In the genomic region with DNA sequence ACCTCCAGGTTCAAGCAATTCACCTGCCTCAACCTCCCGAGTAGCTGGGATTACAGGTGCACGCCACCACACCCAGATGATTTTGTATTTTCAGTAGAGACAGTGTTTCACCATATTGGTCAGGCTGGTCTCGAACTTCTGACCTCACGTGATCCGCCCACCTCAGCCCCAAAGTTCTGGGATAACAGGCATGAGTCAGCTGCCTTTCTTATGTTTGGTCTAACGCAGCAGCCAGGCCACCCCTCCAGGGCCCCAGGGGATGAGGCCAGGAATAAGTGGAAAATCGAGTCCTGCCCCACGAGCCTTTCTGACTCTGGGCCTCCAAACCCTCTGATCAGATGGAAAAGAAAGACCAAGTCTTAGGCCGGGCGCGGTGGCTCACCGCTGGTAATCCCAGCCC, we compare ENCODE assay signal across 18 cellular contexts. TPM values are rescaled to one million over a fixed set of nuclear protein-coding genes. Genes with fewer than 3 reads are reported as not detected.
A peak's percentile ranks its signal among the peaks of the same experiment; 100 is the strongest.
DNase-seq lines count a peak whose midpoint lies in the region; ATAC-seq, FAIRE-seq and TF ChIP-seq lines count a peak whose summit lies in the region.
"Had no signal": no experiment of that assay in that cellular context is flagged by ENCODE, and none has a peak within 500 bp of the region (broad histone marks: within the 10 kb centered on the region; RNA-seq: fewer than 3 reads in every experiment).

No MANE protein-coding gene starts in this region.

- H3K27ac ChIP-seq in GM23248, result no peak overlapping the region
- H3K27ac ChIP-seq in IMR-90 (ENCODE audit: insufficient read depth, low read length), result no peak overlapping the region
- no peak overlapping the region for H3K27ac ChIP-seq in osteoblast (ENCODE audit: low read depth, low read length)
- H3K27ac ChIP-seq: A549, KMS-11 had no signal

- no peaks in the 10 kb centered on the region for H3K79me1 ChIP-seq in IMR-90 (ENCODE audit: low read depth in 1 of 2, low read length in 2 of 2)

- H3K27me3 ChIP-seq in GM23248 (replicated peaks; ENCODE audit: insufficient read depth), result no peaks in the 10 kb centered on the region
- no peaks in the 10 kb centered on the region for H3K27me3 ChIP-seq in IMR-90 (ENCODE audit: control insufficient read depth, insufficient read depth, low read length)
- no peaks in the 10 kb centered on the region for H3K27me3 ChIP-seq in osteoblast (ENCODE audit: insufficient read depth, low read length)

- H3K4me1 ChIP-seq in GM23248 (ENCODE audit: insufficient read depth), result 0 out of 2 replicates have a peak, but pooled peaks cover 6% of the 10 kb centered on the region
- H3K4me1 ChIP-seq in IMR-90 (ENCODE audit: control insufficient read depth, insufficient read depth, low read length), result peaks cover 3% of the 10 kb centered on the region; the same call in 1 of the 2 replicates
- peaks cover 3% of the 10 kb centered on the region for H3K4me1 ChIP-seq in osteoblast (ENCODE audit: insufficient read depth, low read length)
- H3K4me1 ChIP-seq: A549 had no signal

- no peaks in the 10 kb centered on the region for H3K9me1 ChIP-seq in IMR-90 (ENCODE audit: insufficient read depth, low read length)

- no peak overlapping the region for H2BK15ac ChIP-seq in IMR-90 (ENCODE audit: low read depth, low read length)

- no peaks in the 10 kb centered on the region for H3F3A ChIP-seq in GM23248 (ENCODE audit: insufficient read depth)

- H2AK9ac ChIP-seq in IMR-90 (replicated peaks; ENCODE audit: low read depth, low read length, poor library complexity), result no peak overlapping the region

- DNase-seq in GM23248, result peak; percentile 29
- DNase-seq in IMR-90, result peak; percentile 23
- peak; percentile 18 for DNase-seq in fibroblast of mammary gland (ENCODE audit: low read depth)
- peak; percentile 84 for DNase-seq in osteoblast (ENCODE audit: insufficient read length, low spot score, missing footprints)
- DNase-seq in D721Med (ENCODE audit: insufficient read length, low spot score), result no peak
- no peak for DNase-seq in activated T-cell treated with anti-CD3 and anti-CD28 coated beads, Interleukin-2, amount 50 U/mL, for 24 hours
- no peak for DNase-seq in HK-2 (ENCODE audit: unreplicated experiment)
- DNase-seq: DMS79 treated with DMSO at 0.1 percent for 48 hours had no signal

- in situ Hi-C loops in GM23248 (cut with MboI) (no loop called here), IMR-90 (cut with MboI; ENCODE audit: low sequenced_read_pairs) (loop anchor here (5.0 to 10.0 kb wide), 3 partner anchors 96 to 311 kb away; a partner anchor contains a TSS)

- no peak overlapping the region for H2AK5ac ChIP-seq in IMR-90 (ENCODE audit: low read depth, low read length)

- H3K9me3 ChIP-seq in GM23248 (ENCODE audit: low read depth) (no peaks in the 10 kb centered on the region), IMR-90 (ENCODE audit: control insufficient read depth, insufficient read depth, low read length) (no peaks in the 10 kb centered on the region), osteoblast (ENCODE audit: low read depth, low read length) (no peaks in the 10 kb centered on the region)
- H3K9me3 ChIP-seq: A549 had no signal

- no peak overlapping the region for H2BK5ac ChIP-seq in IMR-90 (ENCODE audit: low read depth, low read length, poor library complexity, severe bottlenecking)

- ATAC-seq in IMR-90 (ENCODE audit: low read depth) (no peak), GM19023 (IDR thresholded peaks at IDR 0.05; ENCODE audit: unreplicated experiment) (no peak)

- H2BK120ac ChIP-seq in IMR-90 (ENCODE audit: low read depth, low read length), result no peak overlapping the region

- no peak overlapping the region for H3K4me2 ChIP-seq in GM23248 (ENCODE audit: unreplicated experiment)
- no peak overlapping the region for H3K4me2 ChIP-seq in IMR-90 (ENCODE audit: low read depth, low read length)
- no peak overlapping the region for H3K4me2 ChIP-seq in osteoblast (ENCODE audit: insufficient read depth, low read length)
- H3K4me2 ChIP-seq: A549, KMS-11 had no signal

- H3K4ac ChIP-seq in IMR-90 (ENCODE audit: low read depth, low read length), result no peak overlapping the region

- H3K23ac ChIP-seq in IMR-90 (ENCODE audit: low read depth, low read length), result no peak overlapping the region

- CTCF ChIA-PET in IMR-90 (lab: Yijun Ruan, JAX), result interaction anchor here (0.6 to 1.1 kb wide), 3 partner anchors 11 to 309 kb away, joined by 3 to 5 read pairs (median 4); no protein-coding TSS in a partner anchor

- H2AFZ ChIP-seq in GM23248 (no peak overlapping the region), IMR-90 (replicated peaks; ENCODE audit: low read length, poor library complexity) (no peak overlapping the region), osteoblast (ENCODE audit: low read length) (no peak overlapping the region)

- no peak overlapping the region for H3K4me3 Mint-ChIP-seq in activated T-cell treated with anti-CD3 and anti-CD28 coated beads, Interleukin-2, amount 50 U/mL, for 24 hours
- H3K4me3 Mint-ChIP-seq: CD14-positive monocyte; CD4-positive, alpha-beta memory T cell; HFFc6 had no signal

- no peak overlapping the region for H3K18ac ChIP-seq in IMR-90 (ENCODE audit: low read depth, low read length)

- no peak overlapping the region for H4K8ac ChIP-seq in IMR-90 (ENCODE audit: low read depth in 2 of 2, low read length in 2 of 2)

- no peaks in the 10 kb centered on the region for H3K27me3 Mint-ChIP-seq in activated T-cell treated with anti-CD3 and anti-CD28 coated beads, Interleukin-2, amount 50 U/mL, for 24 hours
- H3K27me3 Mint-ChIP-seq: CD4-positive, alpha-beta memory T cell; IgD-negative memory B cell had no signal

- H2BK20ac ChIP-seq in IMR-90 (ENCODE audit: low read depth, low read length), result no peak overlapping the region

- H3K36me3 ChIP-seq in GM23248 (ENCODE audit: low read depth) (no peaks in the 10 kb centered on the region), IMR-90 (ENCODE audit: control insufficient read depth, insufficient read depth, low read length) (peaks cover 6% of the 10 kb centered on the region; the same call in 1 of the 2 replicates), osteoblast (ENCODE audit: insufficient read depth, low read length) (no peaks in the 10 kb centered on the region)

- WGBS in GM23248 (ENCODE audit: low coverage in 1 of 2, low lambda C conversion rate in 2 of 2, missing lambda C conversion rate in 2 of 2), 2 experiments, result 65 to 71% methylated on average over 12 of the region's 12 CpGs
- WGBS in IMR-90 (ENCODE audit: extremely low coverage in 2 of 2, insufficient read length in 1 of 2), 2 experiments, result 66% methylated on average over 5 of the region's 12 CpGs; no CpG with 5 or more reads in 1 of the 2 experiments

- dilution Hi-C loops in IMR-90 (cut with HindIII; ENCODE audit: low sequenced_read_pairs, unreplicated experiment), result no loop called here

- H4K20me1 ChIP-seq in GM23248 (ENCODE audit: insufficient read depth) (no peaks in the 10 kb centered on the region), IMR-90 (ENCODE audit: insufficient read depth, low read length) (no peaks in the 10 kb centered on the region), osteoblast (ENCODE audit: insufficient read depth, low read length) (no peaks in the 10 kb centered on the region)

- no peak for TF ChIP-seq CTCF in IMR-90 (conservative IDR thresholded peaks at IDR 0.05; ENCODE audit: low read depth, low read length)
- TF ChIP-seq CTCF in fibroblast of mammary gland (conservative IDR thresholded peaks at IDR 0.05; ENCODE audit: control insufficient read depth, insufficient read depth, low read depth, low read length), result no peak
- no peak for TF ChIP-seq CTCF in osteoblast (IDR thresholded peaks at IDR 0.05; ENCODE audit: extremely low read depth, low read depth, low read length)
- TF ChIP-seq CTCF in D721Med (IDR thresholded peaks at IDR 0.05; ENCODE audit: insufficient read depth, missing control alignments), result no peak

- no peak overlapping the region for H3K4me3 ChIP-seq in GM23248
- H3K4me3 ChIP-seq in IMR-90 (ENCODE audit: insufficient read depth, low read depth, low read length), result no peak overlapping the region
- no peak overlapping the region for H3K4me3 ChIP-seq in fibroblast of mammary gland (ENCODE audit: control insufficient read depth, low read depth, low read length)
- H3K4me3 ChIP-seq in osteoblast (ENCODE audit: insufficient read depth, low read length), result no peak overlapping the region
- H3K4me3 ChIP-seq: A549, GM12878 had no signal

- H3K36me3 Mint-ChIP-seq in activated T-cell treated with anti-CD3 and anti-CD28 coated beads, Interleukin-2, amount 50 U/mL, for 24 hours (ENCODE audit: low read depth), result peaks cover 26% of the 10 kb centered on the region
- H3K36me3 Mint-ChIP-seq: CD14-positive monocyte had no signal

- no peak overlapping the region for H4K91ac ChIP-seq in IMR-90 (ENCODE audit: insufficient read depth, low read depth, low read length)

- peaks cover 2% of the 10 kb centered on the region for H3K4me1 Mint-ChIP-seq in activated T-cell treated with anti-CD3 and anti-CD28 coated beads, Interleukin-2, amount 50 U/mL, for 24 hours (ENCODE audit: low read depth)
- H3K4me1 Mint-ChIP-seq: CD14-positive monocyte had no signal

- no peaks in the 10 kb centered on the region for H3K9me2 ChIP-seq in GM23248 (ENCODE audit: insufficient read depth)

- no peaks in the 10 kb centered on the region for H3K9me3 Mint-ChIP-seq in activated T-cell treated with anti-CD3 and anti-CD28 coated beads, Interleukin-2, amount 50 U/mL, for 24 hours
- H3K9me3 Mint-ChIP-seq: CD4-positive, alpha-beta memory T cell; HFFc6; IgD-negative memory B cell had no signal

- H3K27ac Mint-ChIP-seq in activated T-cell treated with anti-CD3 and anti-CD28 coated beads, Interleukin-2, amount 50 U/mL, for 24 hours, result no peak overlapping the region
- H3K27ac Mint-ChIP-seq: CD14-positive monocyte, HFFc6 had no signal

- H3K79me2 ChIP-seq in GM23248 (ENCODE audit: insufficient read depth), result no peaks in the 10 kb centered on the region
- H3K79me2 ChIP-seq in osteoblast (ENCODE audit: insufficient read depth, low read length), result no peaks in the 10 kb centered on the region

- POLR2A ChIA-PET in IMR-90 (lab: Charles Lee; ENCODE audit: unreplicated experiment), result no interaction called here

- no peak overlapping the region for H3K14ac ChIP-seq in IMR-90 (replicated peaks; ENCODE audit: low read depth, low read length)

- no peak for TF ChIP-seq RAD21 in IMR-90 (IDR thresholded peaks at IDR 0.05; ENCODE audit: low read length)

- no TSS peak for BruUV-seq in IMR-90 (replicated peaks; lab: Mats Ljungman, UMichigan)

- H3K9ac ChIP-seq in GM23248 (no peak overlapping the region), IMR-90 (ENCODE audit: low read depth, low read length) (no peak overlapping the region)
- H3K9ac ChIP-seq: KMS-11 had no signal

- intact Hi-C loops in IMR-90 (cut with micrococcal nuclease), result loop anchor here (1.0 to 10.0 kb wide), 5 partner anchors 95 to 400 kb away; a partner anchor contains a TSS

- FAIRE-seq in D721Med (lab: Jason Lieb, UNC), result no peak
- FAIRE-seq: A549, H54 had no signal

- H3K56ac ChIP-seq in IMR-90 (ENCODE audit: extremely low read depth, insufficient read depth, low read length), result no peak overlapping the region

- no peak for TF ChIP-seq POLR2A in IMR-90 (IDR thresholded peaks at IDR 0.05; ENCODE audit: low read depth, low read length)

- H4K5ac ChIP-seq in IMR-90 (ENCODE audit: low read depth, low read length), result no peak overlapping the region

RNA-seq across cellular contexts. Expression of a gene that starts 44.5 kb away (rescaled TPM):
- total RNA-seq in GM23248 (2014; rRNA removed; shearing (Covaris generic)), result not detected in 2 replicates
- polyA plus RNA-seq in GM23248 (2016; fragmentation: Nextera tagmentation; extraction: Ambion mirVana), result not detected in 2 replicates
- 3.2 and 3.9 TPM in 2 replicates for total RNA-seq in IMR-90 (2012; rRNA removed)
- 5.5 and 5.7 TPM in 2 replicates for polyA plus RNA-seq in IMR-90 (2012; rRNA removed)
- polyA plus RNA-seq in IMR-90 (2012; cell fraction: cytosol; rRNA removed), result 5.6 and 7.9 TPM in 2 replicates
- polyA plus RNA-seq in IMR-90 (2012; cell fraction: nucleus; rRNA removed; ENCODE audit: low replicate concordance), result 4.6 and 5.2 TPM in 2 replicates
- total RNA-seq in osteoblast, result 1.5 and 4.0 TPM in 2 replicates
- total RNA-seq: HFFc6, LHCN-M2 had no signal

RNA-seq across cellular contexts. Expression of a gene that starts 54.5 kb away (rescaled TPM):
- total RNA-seq in GM23248 (2014; rRNA removed; shearing (Covaris generic)), result 55.8 and 65.8 TPM in 2 replicates
- polyA plus RNA-seq in GM23248 (2016; fragmentation: Nextera tagmentation; extraction: Ambion mirVana), result 72.2 and 79.4 TPM in 2 replicates
- 13.3 and 15.8 TPM in 2 replicates for total RNA-seq in IMR-90 (2012; rRNA removed)
- polyA plus RNA-seq in IMR-90 (2012; rRNA removed), result 78.5 and 101 TPM in 2 replicates
- polyA plus RNA-seq in IMR-90 (2012; cell fraction: cytosol; rRNA removed), result 154 and 169 TPM in 2 replicates
- 36.8 and 84.4 TPM in 2 replicates for polyA plus RNA-seq in IMR-90 (2012; cell fraction: nucleus; rRNA removed; ENCODE audit: low replicate concordance)
- 18.6 and 22.8 TPM in 2 replicates for total RNA-seq in osteoblast

Comparison
In these comparisons a context has a peak if more than half of its experiments do, and no peak if none do; other contexts are left out.
1. DNase-seq: peak in GM23248 (single experiment), IMR-90 (single experiment), fibroblast of mammary gland (single experiment) and osteoblast (single experiment); none in D721Med (single experiment), activated T-cell treated with anti-CD3 and anti-CD28 coated beads, Interleukin-2, amount 50 U/mL, for 24 hours (single experiment) and HK-2 (single experiment).